Comparison of ENCODE assay signal across 22 cellular contexts in the genomic region with DNA sequence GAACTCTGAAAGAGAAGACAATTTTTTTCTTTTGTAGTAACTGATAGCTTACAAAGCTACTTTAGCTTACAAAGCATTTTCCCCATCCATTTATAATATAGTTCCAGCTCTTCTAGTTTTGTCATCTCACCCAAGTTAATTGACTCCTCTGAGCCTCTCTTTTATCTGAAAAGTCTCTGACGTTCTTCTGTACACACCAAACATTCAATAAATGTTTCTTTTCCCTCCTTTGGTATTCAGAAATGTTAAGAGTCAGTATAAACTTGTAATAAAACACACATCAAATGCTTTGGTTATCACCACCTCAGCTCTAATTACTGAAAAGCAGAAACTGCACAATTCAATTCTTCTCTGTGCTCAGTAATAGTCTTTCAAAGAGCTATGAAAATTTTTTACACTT. TPM values are rescaled to one million over a fixed set of nuclear protein-coding genes. Genes with fewer than 3 reads are reported as not detected.
DNase-seq lines count a peak whose midpoint lies in the region; ATAC-seq and TF ChIP-seq lines count a peak whose summit lies in the region.
"Had no signal": no experiment of that assay in that cellular context is flagged by ENCODE, and none has a peak within 500 bp of the region (broad histone marks: within the 10 kb centered on the region; RNA-seq: fewer than 3 reads in every experiment).

No MANE protein-coding gene starts in this region.

- peaks cover 24 to 40% of the 10 kb centered on the region in 2 experiments for H3K79me1 ChIP-seq in IMR-90 (ENCODE audit: low read depth in 1 of 2, low read length in 2 of 2)

- POLR2A ChIA-PET in IMR-90 (lab: Charles Lee; ENCODE audit: unreplicated experiment): interaction anchor here (0.5 kb wide), 2 partner anchors 54 to 223 kb away, joined by 4 to 7 read pairs; no protein-coding TSS in a partner anchor
- POLR2A ChIA-PET in naive thymus-derived CD8-positive, alpha-beta T cell (lab: Charles Lee): no interaction called here

- peaks cover 4% of the 10 kb centered on the region for H3K4me1 ChIP-seq in IMR-90 (ENCODE audit: control insufficient read depth, insufficient read depth, low read length)

- CTCF ChIA-PET in IMR-90 (lab: Yijun Ruan, JAX): no interaction called here

- no peak for TF ChIP-seq RAD21 in IMR-90 (IDR thresholded peaks at IDR 0.05; ENCODE audit: low read length)

- no peaks in the 10 kb centered on the region for H3K9me3 ChIP-seq in IMR-90 (ENCODE audit: control insufficient read depth, insufficient read depth, low read length)
- H3K9me3 ChIP-seq: SJSA1 had no signal

- H3K4me3 Mint-ChIP-seq in mesothelial cell of epicardium: no peak overlapping the region
- no peak overlapping the region for H3K4me3 Mint-ChIP-seq in naive thymus-derived CD8-positive, alpha-beta T cell
- H3K4me3 Mint-ChIP-seq: CD8-positive, alpha-beta memory T cell; IgD-negative memory B cell had no signal

- no peak for TF ChIP-seq CTCF in AG10803 (conservative IDR thresholded peaks at IDR 0.05; ENCODE audit: low read length)
- TF ChIP-seq CTCF in IMR-90 (conservative IDR thresholded peaks at IDR 0.05; ENCODE audit: low read depth, low read length): no peak
- TF ChIP-seq CTCF in mesothelial cell of epicardium (IDR thresholded peaks at IDR 0.05; ENCODE audit: unreplicated experiment): no peak

- H3K27me3 Mint-ChIP-seq in mesothelial cell of epicardium (ENCODE audit: low read depth): no peaks in the 10 kb centered on the region
- H3K27me3 Mint-ChIP-seq in naive thymus-derived CD8-positive, alpha-beta T cell: no peaks in the 10 kb centered on the region
- H3K27me3 Mint-ChIP-seq: CD8-positive, alpha-beta memory T cell; IgD-negative memory B cell had no signal

- no peak overlapping the region for H2BK15ac ChIP-seq in IMR-90 (ENCODE audit: low read depth, low read length)

- H3K56ac ChIP-seq in IMR-90 (ENCODE audit: extremely low read depth, insufficient read depth, low read length): no peak overlapping the region

- no peak overlapping the region for H2AFZ ChIP-seq in IMR-90 (replicated peaks; ENCODE audit: low read length, poor library complexity)

- H3K27ac Mint-ChIP-seq in mesothelial cell of epicardium: peak overlapping the region; percentile 85
- H3K27ac Mint-ChIP-seq in naive thymus-derived CD8-positive, alpha-beta T cell: no peak overlapping the region
- H3K27ac Mint-ChIP-seq: IgD-negative memory B cell had no signal

- TF ChIP-seq POLR2A in IMR-90 (IDR thresholded peaks at IDR 0.05; ENCODE audit: low read depth, low read length): no peak

- no peak overlapping the region for H3K9ac ChIP-seq in IMR-90 (ENCODE audit: low read depth, low read length)

- ATAC-seq in IMR-90 (ENCODE audit: low read depth): no peak
- ATAC-seq in HG02610 (IDR thresholded peaks at IDR 0.05; ENCODE audit: unreplicated experiment): no peak
- ATAC-seq in naive thymus-derived CD8-positive, alpha-beta T cell: no peak
- ATAC-seq in HG02981 (IDR thresholded peaks at IDR 0.05; ENCODE audit: unreplicated experiment): no peak

- no peak overlapping the region for H2AK9ac ChIP-seq in IMR-90 (replicated peaks; ENCODE audit: low read depth, low read length, poor library complexity)

- H2AK5ac ChIP-seq in IMR-90 (ENCODE audit: low read depth, low read length): no peak overlapping the region

- peaks cover 39% of the 10 kb centered on the region for H3K4me1 Mint-ChIP-seq in mesothelial cell of epicardium
- peaks cover 23 to 48% (median 40%) of the 10 kb centered on the region in 4 donors for H3K4me1 Mint-ChIP-seq in naive thymus-derived CD8-positive, alpha-beta T cell

- in situ Hi-C loops in IMR-90 (cut with MboI; ENCODE audit: low sequenced_read_pairs): no loop called here

- H3K9me1 ChIP-seq in IMR-90 (ENCODE audit: insufficient read depth, low read length): peaks cover 3% of the 10 kb centered on the region; the same call in 1 of the 2 replicates

- no peaks in the 10 kb centered on the region for H3K27me3 ChIP-seq in IMR-90 (ENCODE audit: control insufficient read depth, insufficient read depth, low read length)
- H3K27me3 ChIP-seq: SJSA1 had no signal

- DNase-seq in AG10803 (ENCODE audit: low read depth): peak; percentile 51
- DNase-seq in IMR-90: no peak
- DNase-seq in astrocyte of the hippocampus (ENCODE audit: low read depth, low spot score): peak; percentile 67
- no peak for DNase-seq in mesothelial cell of epicardium (ENCODE audit: low spot score in 2 of 2, unreplicated experiment in 2 of 2)
- DNase-seq in naive thymus-derived CD8-positive, alpha-beta T cell: no peak
- DNase-seq in NCI-H82 treated with DMSO at 0.1 percent for 48 hours (lab: John Stamatoyannopoulos, UW; ENCODE audit: unreplicated experiment): no peak
- DNase-seq: 8988T; Calu3; CD8-positive, alpha-beta memory T cell; H7; NCI-H1417; NCI-H1694 treated with DMSO at 0.1 percent for 48 hours; NCI-H2081 treated with DMSO at 0.1 percent for 48 hours; NCI-H2171 treated with DMSO at 0.1 percent for 48 hours; NCI-H524 treated with DMSO at 0.1 percent for 48 hours; NCI-H82; OCI-M1 had no signal

- no TSS peak for BruUV-seq in IMR-90 (replicated peaks; lab: Mats Ljungman, UMichigan)

- dilution Hi-C loops in IMR-90 (cut with HindIII; ENCODE audit: low sequenced_read_pairs, unreplicated experiment): no loop called here

- no peaks in the 10 kb centered on the region for H3K9me3 Mint-ChIP-seq in mesothelial cell of epicardium
- H3K9me3 Mint-ChIP-seq in naive thymus-derived CD8-positive, alpha-beta T cell: no peaks in the 10 kb centered on the region
- H3K9me3 Mint-ChIP-seq: CD8-positive, alpha-beta memory T cell; IgD-negative memory B cell had no signal

- H3K4ac ChIP-seq in IMR-90 (ENCODE audit: low read depth, low read length): no peak overlapping the region

- H3K4me2 ChIP-seq in IMR-90 (ENCODE audit: low read depth, low read length): no peak overlapping the region

- WGBS in IMR-90 (ENCODE audit: extremely low coverage in 2 of 2, insufficient read length in 1 of 2), 2 experiments: no CpG with 5 or more reads among the region's 1 CpG

- peaks cover 7% of the 10 kb centered on the region for H3K36me3 ChIP-seq in IMR-90 (ENCODE audit: control insufficient read depth, insufficient read depth, low read length)

- peak overlapping the region; percentile 65 for H2BK5ac ChIP-seq in IMR-90 (ENCODE audit: low read depth, low read length, poor library complexity, severe bottlenecking)

- no peak overlapping the region for H3K18ac ChIP-seq in IMR-90 (ENCODE audit: low read depth, low read length)

- no peak overlapping the region for H4K5ac ChIP-seq in IMR-90 (ENCODE audit: low read depth, low read length)

- H3K4me3 ChIP-seq in AG10803 (ENCODE audit: low read length): no peak overlapping the region
- no peak overlapping the region for H3K4me3 ChIP-seq in IMR-90 (ENCODE audit: insufficient read depth, low read depth, low read length)
- H3K4me3 ChIP-seq: SJSA1 had no signal

- H4K91ac ChIP-seq in IMR-90 (ENCODE audit: insufficient read depth, low read depth, low read length): no peak overlapping the region

- peaks cover 11% of the 10 kb centered on the region for H3K36me3 Mint-ChIP-seq in mesothelial cell of epicardium
- H3K36me3 Mint-ChIP-seq in naive thymus-derived CD8-positive, alpha-beta T cell: peaks cover 10 to 54% (median 12%) of the 10 kb centered on the region in 3 donors

- no peak overlapping the region for H2BK20ac ChIP-seq in IMR-90 (ENCODE audit: low read depth, low read length)

- no peak overlapping the region for H2BK120ac ChIP-seq in IMR-90 (ENCODE audit: low read depth, low read length)

- no peak overlapping the region for H4K8ac ChIP-seq in IMR-90 (ENCODE audit: low read depth in 2 of 2, low read length in 2 of 2)

- 0 out of 2 replicates have a peak, but pooled peaks cover 3% of the 10 kb centered on the region for H4K20me1 ChIP-seq in IMR-90 (ENCODE audit: insufficient read depth, low read length)

- H3K27ac ChIP-seq in IMR-90 (ENCODE audit: insufficient read depth, low read length): no peak overlapping the region
- H3K27ac ChIP-seq: C4-2B, SJSA1 had no signal

- no peak overlapping the region for H3K14ac ChIP-seq in IMR-90 (replicated peaks; ENCODE audit: low read depth, low read length)

- H3K23ac ChIP-seq in IMR-90 (ENCODE audit: low read depth, low read length): no peak overlapping the region

- intact Hi-C loops in IMR-90 (cut with micrococcal nuclease): loop anchor here (5.0 to 10.0 kb wide), 3 partner anchors 83 to 295 kb away; a partner anchor contains a TSS

TF ChIP-seq in IMR-90, 13 proteins besides CTCF, POLR2A, EP300 and RAD21:
- TF ChIP-seq SMC3 (IDR thresholded peaks at IDR 0.05; ENCODE audit: low read depth, low read length): no peak
- TF ChIP-seq, protein P1, sequence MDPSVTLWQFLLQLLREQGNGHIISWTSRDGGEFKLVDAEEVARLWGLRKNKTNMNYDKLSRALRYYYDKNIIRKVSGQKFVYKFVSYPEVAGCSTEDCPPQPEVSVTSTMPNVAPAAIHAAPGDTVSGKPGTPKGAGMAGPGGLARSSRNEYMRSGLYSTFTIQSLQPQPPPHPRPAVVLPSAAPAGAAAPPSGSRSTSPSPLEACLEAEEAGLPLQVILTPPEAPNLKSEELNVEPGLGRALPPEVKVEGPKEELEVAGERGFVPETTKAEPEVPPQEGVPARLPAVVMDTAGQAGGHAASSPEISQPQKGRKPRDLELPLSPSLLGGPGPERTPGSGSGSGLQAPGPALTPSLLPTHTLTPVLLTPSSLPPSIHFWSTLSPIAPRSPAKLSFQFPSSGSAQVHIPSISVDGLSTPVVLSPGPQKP (IDR thresholded peaks at IDR 0.05; ENCODE audit: borderline replicate concordance, low read depth, low read length): no peak

RNA-seq across cellular contexts. Expression of a gene that starts 5.9 kb away (rescaled TPM):
- total RNA-seq in IMR-90 (2012; rRNA removed) (43.7 and 63.0 TPM in 2 replicates), mesothelial cell of epicardium (40.7 to 43.5 TPM (median 43.0 TPM) in 3 replicates)
- polyA plus RNA-seq in IMR-90 (2012; rRNA removed): 32.3 and 35.8 TPM in 2 replicates
- 13.2 and 14.2 TPM in 2 replicates for polyA plus RNA-seq in IMR-90 (2012; cell fraction: cytosol; rRNA removed)
- polyA plus RNA-seq in IMR-90 (2012; cell fraction: nucleus; rRNA removed; ENCODE audit: low replicate concordance): 6.5 and 13.2 TPM in 2 replicates
- 10 to 100 TPM; 31.9 to 35.9 TPM for total RNA-seq in naive thymus-derived CD8-positive, alpha-beta T cell
- 10 to 100 TPM; 48.5 to 54.7 (median 52.1) TPM for polyA plus RNA-seq in naive thymus-derived CD8-positive, alpha-beta T cell

Comparison
In these comparisons a context has a peak if more than half of its experiments do, and no peak if none do; other contexts are left out.
1. DNase-seq: peak in AG10803 (single experiment) and astrocyte of the hippocampus (single experiment); none in IMR-90 (single experiment), mesothelial cell of epicardium (0 of 2), naive thymus-derived CD8-positive, alpha-beta T cell (0 of 10) and NCI-H82 treated with DMSO at 0.1 percent for 48 hours (single experiment).